18 cellular contexts compared by ENCODE assay signal in the genomic region with DNA sequence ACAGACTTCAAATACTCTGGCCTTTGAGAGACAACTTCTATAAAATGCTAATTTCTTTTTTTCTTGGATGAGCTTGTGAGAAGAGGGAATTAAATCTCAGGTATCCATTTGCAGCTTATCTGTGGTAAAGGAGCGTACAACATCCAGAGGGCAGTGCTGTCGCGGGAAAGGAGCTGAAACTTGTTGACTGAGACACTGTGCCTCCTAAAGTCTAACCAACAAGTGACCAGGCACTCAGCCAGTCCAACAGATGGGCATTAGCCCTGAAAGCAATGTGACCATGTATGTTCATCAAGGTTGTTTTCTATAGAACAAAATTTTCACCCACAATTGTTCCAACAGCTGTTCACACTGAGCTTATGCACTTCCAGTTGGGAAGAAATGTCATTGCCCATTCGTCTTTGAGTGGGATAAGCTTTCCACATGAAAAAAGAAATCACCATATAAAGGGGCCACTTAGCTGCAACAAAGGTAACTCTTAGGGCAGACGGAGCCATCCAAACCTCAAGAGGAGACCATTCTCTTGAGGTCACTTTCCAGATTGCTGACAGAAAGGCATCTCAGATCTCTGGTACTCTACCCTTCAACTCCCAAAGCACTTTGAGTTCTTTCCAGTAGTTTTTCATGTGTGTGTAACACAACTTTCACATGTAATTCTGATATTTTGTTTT.
"Had no signal": no experiment of that assay in that cellular context is flagged by ENCODE, and none has a peak within 500 bp of the region (broad histone marks: within the 10 kb centered on the region; RNA-seq: fewer than 3 reads in every experiment).

No MANE protein-coding gene starts in this region.

- H3K36me3 Mint-ChIP-seq: activated CD4-positive, alpha-beta memory T cell treated with anti-CD3 and anti-CD28 coated beads for 36 hours; activated naive CD8-positive, alpha-beta T cell; brain had no signal

- H3K4me1 ChIP-seq: suprapubic skin, upper lobe of left lung had no signal

- DNase-seq: activated CD4-positive, alpha-beta memory T cell treated with anti-CD3 and anti-CD28 coated beads for 36 hours; activated CD4-positive, alpha-beta T cell treated with anti-CD3 and anti-CD28 coated beads for 1 hour; activated gamma-delta T cell; activated T-cell treated with anti-CD3 and anti-CD28 coated beads, Interleukin-2, amount 50 U/mL, for 48 hours; amygdala; dermis blood vessel endothelial cell; hippocampal formation; kidney glomerular epithelial cell; ovary; stimulated activated CD4-positive, alpha-beta T cell treated with anti-CD3 and anti-CD28 coated beads, Interleukin-4, amount 100 ng/mL, for 1 hour; stimulated activated CD8-positive, alpha-beta memory T cell treated with anti-CD3 and anti-CD28 coated beads, Interleukin-4, amount 100 ng/mL, for 48 hours; stimulated activated naive CD8-positive, alpha-beta T cell treated with anti-CD3 and anti-CD28 coated beads, Interleukin-15, Interleukin-2, amounts not matched to agents 100 U/mL and 50 U/mL, for 24 hours; upper lobe of left lung had no signal

- H3K27ac ChIP-seq: ovary, suprapubic skin, upper lobe of left lung had no signal

- H3K9me3 ChIP-seq: ovary, suprapubic skin, upper lobe of left lung had no signal

- H3K36me3 ChIP-seq: ovary, suprapubic skin, upper lobe of left lung had no signal

- H3K27ac Mint-ChIP-seq: activated CD4-positive, alpha-beta memory T cell treated with anti-CD3 and anti-CD28 coated beads for 36 hours; activated naive CD8-positive, alpha-beta T cell; brain had no signal

- ATAC-seq: stimulated activated naive CD8-positive, alpha-beta T cell treated with anti-CD3 and anti-CD28 coated beads, Interleukin-15, Interleukin-2, amounts not matched to agents 100 U/mL and 50 U/mL, for 24 hours had no signal

- H3K4me1 Mint-ChIP-seq: brain; central memory CD8-positive, alpha-beta T cell; neural crest cell had no signal

- H3K27me3 Mint-ChIP-seq: activated CD4-positive, alpha-beta memory T cell treated with anti-CD3 and anti-CD28 coated beads for 36 hours; activated naive CD8-positive, alpha-beta T cell; central memory CD8-positive, alpha-beta T cell had no signal

- H3K9me3 Mint-ChIP-seq: activated CD4-positive, alpha-beta memory T cell treated with anti-CD3 and anti-CD28 coated beads for 36 hours; central memory CD8-positive, alpha-beta T cell had no signal

- H3K27me3 ChIP-seq: ovary, suprapubic skin, upper lobe of left lung had no signal

- H3K4me3 Mint-ChIP-seq: activated CD4-positive, alpha-beta memory T cell treated with anti-CD3 and anti-CD28 coated beads for 36 hours; activated naive CD8-positive, alpha-beta T cell; brain; central memory CD8-positive, alpha-beta T cell; neural crest cell had no signal

- H3K4me3 ChIP-seq: ovary, suprapubic skin, upper lobe of left lung had no signal
